ENCODE assay signal across 8 cellular contexts in the genomic region with DNA sequence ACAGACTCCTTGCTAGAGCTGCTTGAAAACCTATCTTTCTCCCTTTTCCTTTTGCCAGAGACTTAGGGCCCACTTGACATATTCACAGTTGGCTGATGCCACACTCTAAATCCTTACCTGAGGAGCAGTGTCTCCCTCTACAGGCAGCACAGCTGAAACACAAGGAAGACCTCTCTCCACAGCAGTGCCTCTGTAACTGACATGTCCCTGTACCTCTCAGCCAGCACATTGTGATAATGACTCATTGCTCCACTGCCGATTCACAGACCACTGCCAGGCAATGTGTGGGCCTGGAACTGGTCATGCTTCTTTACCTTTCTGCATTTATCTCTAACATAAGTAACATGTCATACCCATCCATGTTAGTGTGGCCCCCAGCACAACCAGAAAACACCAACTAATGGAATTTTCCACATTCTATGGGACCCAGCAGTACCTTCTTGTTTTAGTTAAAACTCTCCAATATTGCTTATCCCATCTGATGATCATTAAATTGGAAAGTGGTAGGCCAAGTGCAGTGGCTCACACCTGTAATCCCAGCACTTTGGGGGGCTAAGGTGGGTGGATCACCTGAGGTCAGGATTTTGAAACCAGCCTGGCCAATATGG. TPM values are rescaled to one million over a fixed set of nuclear protein-coding genes. Genes with fewer than 3 reads are reported as not detected.
DNase-seq lines count a peak whose midpoint lies in the region; ATAC-seq and TF ChIP-seq lines count a peak whose summit lies in the region.

No MANE protein-coding gene starts in this region.

- DNase-seq in GF-D8 (lab: John Stamatoyannopoulos, UW): peak; percentile 30
- DNase-seq in HPDE6-E6E7 (ENCODE audit: extremely low spot score): peak; percentile 82
- peak; percentile 82 for DNase-seq in NCI-H748 (lab: John Stamatoyannopoulos, UW; ENCODE audit: unreplicated experiment)
- peak; percentile 25 for DNase-seq in activated CD8-positive, alpha-beta memory T cell treated with anti-CD3 and anti-CD28 coated beads, Interleukin-2, amount 50 U/mL, for 4 hours
- DNase-seq in foreskin fibroblast: peak; percentile 66 to 81
- no peak for DNase-seq in progenitor cell of endocrine pancreas (ENCODE audit: low spot score, unreplicated experiment)
- DNase-seq in occipital lobe (lab: John Stamatoyannopoulos, UW): no peak

- peaks cover 2% of the 10 kb centered on the region for H3K9me3 Mint-ChIP-seq in progenitor cell of endocrine pancreas (ENCODE audit: low read depth)

- no peaks in the 10 kb centered on the region for H3K36me3 Mint-ChIP-seq in progenitor cell of endocrine pancreas (ENCODE audit: insufficient read depth)

- H3K27ac Mint-ChIP-seq in progenitor cell of endocrine pancreas: no peak overlapping the region

- H3K4me1 Mint-ChIP-seq in progenitor cell of endocrine pancreas (ENCODE audit: low read depth): no peaks in the 10 kb centered on the region

- peak; percentile 89 for ATAC-seq in GM21528 (IDR thresholded peaks at IDR 0.05; ENCODE audit: low FRiP score, unreplicated experiment)

- TF ChIP-seq CTCF in foreskin fibroblast (IDR thresholded peaks at IDR 0.05; ENCODE audit: low read depth, low read length): peak; percentile 75
- peak; percentile 58 for TF ChIP-seq CTCF in progenitor cell of endocrine pancreas (IDR thresholded peaks at IDR 0.05; ENCODE audit: unreplicated experiment)

- no peaks in the 10 kb centered on the region for H3K27me3 Mint-ChIP-seq in progenitor cell of endocrine pancreas

- H3K4me3 ChIP-seq in foreskin fibroblast (ENCODE audit: low read depth in 1 of 2, low read length in 2 of 2): no peak overlapping the region

- no peak overlapping the region for H3K4me3 Mint-ChIP-seq in progenitor cell of endocrine pancreas (ENCODE audit: low read depth)

RNA-seq across cellular contexts. Expression of gene GTF2A1, which starts 56.5 kb away (rescaled TPM):
- total RNA-seq in progenitor cell of endocrine pancreas (29.7 and 33.4 TPM in 2 replicates), occipital lobe (70.7 TPM)

Comparison
In these comparisons a context has a peak if more than half of its experiments do, and no peak if none do; other contexts are left out.
1. DNase-seq: peak in GF-D8 (single experiment), HPDE6-E6E7 (single experiment), NCI-H748 (single experiment), activated CD8-positive, alpha-beta memory T cell treated with anti-CD3 and anti-CD28 coated beads, Interleukin-2, amount 50 U/mL, for 4 hours (single experiment) and foreskin fibroblast (2 of 2); none in progenitor cell of endocrine pancreas (single experiment) and occipital lobe (single experiment).